11 cellular contexts compared by ENCODE assay signal in the genomic region with DNA sequence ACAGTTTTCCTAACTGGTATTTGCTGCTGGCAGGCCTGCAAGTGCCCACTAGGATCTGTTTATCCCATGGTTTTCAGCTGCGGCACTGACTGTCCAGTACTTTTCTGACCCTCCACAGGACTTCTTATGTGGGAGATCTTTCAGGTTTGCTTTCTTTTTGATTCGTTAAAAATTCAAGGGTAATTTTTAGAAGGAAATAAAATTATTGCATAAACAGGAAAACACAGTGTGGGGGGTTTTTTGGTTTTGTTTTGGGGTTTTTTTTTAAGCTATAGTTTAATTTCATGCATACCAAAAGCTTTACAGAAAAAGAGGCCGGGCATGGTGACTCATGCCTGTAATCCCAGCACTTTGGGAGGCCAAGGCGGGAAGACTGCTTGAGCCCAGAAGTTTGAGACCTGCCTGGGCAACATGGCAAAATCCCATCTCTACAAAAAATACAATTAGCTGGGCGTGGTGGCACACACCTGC. TPM values are rescaled to one million over a fixed set of nuclear protein-coding genes. Genes with fewer than 3 reads are reported as not detected.
DNase-seq lines count a peak whose midpoint lies in the region; ATAC-seq and TF ChIP-seq lines count a peak whose summit lies in the region.
"Had no signal": no experiment of that assay in that cellular context is flagged by ENCODE, and none has a peak within 500 bp of the region (broad histone marks: within the 10 kb centered on the region; RNA-seq: fewer than 3 reads in every experiment).

No MANE protein-coding gene starts in this region.

- no peaks in the 10 kb centered on the region for H3K9me3 ChIP-seq in SJSA1 (replicated peaks)
- no peaks in the 10 kb centered on the region for H3K9me3 ChIP-seq in effector memory CD4-positive, alpha-beta T cell (ENCODE audit: control insufficient read depth, low read length)
- no peaks in the 10 kb centered on the region for H3K9me3 ChIP-seq in upper lobe of right lung
- H3K9me3 ChIP-seq: upper lobe of left lung had no signal

- TF ChIP-seq CTCF in upper lobe of right lung (IDR thresholded peaks at IDR 0.05), result no peak

- H3K27ac Mint-ChIP-seq in activated T-cell treated with anti-CD3 and anti-CD28 coated beads, Interleukin-2, amount 50 U/mL, for 24 hours, result peak overlapping the region; percentile 55
- peak overlapping the region; percentile 86 for H3K27ac Mint-ChIP-seq in stimulated activated naive B cell treated with anti-CD40 and anti-IgM and Interleukin-4, amounts not matched to agents 10 μg/mL and 1 μg/mL and 100 μg/mL, for 72 hours

- no peak for ATAC-seq in stimulated activated naive B cell treated with anti-CD40 and anti-IgM and Interleukin-4, amounts not matched to agents 10 μg/mL and 1 μg/mL and 100 μg/mL, for 72 hours (replicated peaks)
- ATAC-seq in upper lobe of right lung, result no peak

- intact Hi-C loops in upper lobe of right lung (cut with DNase I), result no loop called here

- no peak for DNase-seq in activated T-cell treated with anti-CD3 and anti-CD28 coated beads, Interleukin-2, amount 50 U/mL, for 24 hours
- DNase-seq in activated T-cell treated with anti-CD3 and anti-CD28 coated beads for 4 hours (no peak), SJSA1 (ENCODE audit: low read depth in 1 of 2, low spot score in 2 of 2) (peak; percentile 68 to 80), HT-29 (ENCODE audit: low spot score) (no peak), COR-L47 (lab: John Stamatoyannopoulos, UW) (no peak), upper lobe of right lung (no peak)
- no peak for DNase-seq in effector memory CD4-positive, alpha-beta T cell
- no peak for DNase-seq in stimulated activated naive B cell treated with anti-CD40 and anti-IgM and Interleukin-4, amounts not matched to agents 10 μg/mL and 1 μg/mL and 100 μg/mL, for 72 hours
- DNase-seq: dorsolateral prefrontal cortex, upper lobe of left lung had no signal

- H3K36me3 ChIP-seq in SJSA1 (peaks cover 6% of the 10 kb centered on the region; the same call in 1 of the 2 replicates), upper lobe of right lung (no peaks in the 10 kb centered on the region)
- H3K36me3 ChIP-seq in effector memory CD4-positive, alpha-beta T cell (ENCODE audit: control insufficient read depth, insufficient read depth, low read length), result no peaks in the 10 kb centered on the region
- H3K36me3 ChIP-seq: upper lobe of left lung had no signal

- H3K27me3 ChIP-seq in SJSA1 (replicated peaks), result no peaks in the 10 kb centered on the region
- H3K27me3 ChIP-seq in effector memory CD4-positive, alpha-beta T cell (replicated peaks; ENCODE audit: control insufficient read depth, insufficient read depth, low read length, poor library complexity, severe bottlenecking), result no peaks in the 10 kb centered on the region
- no peaks in the 10 kb centered on the region for H3K27me3 ChIP-seq in upper lobe of right lung
- H3K27me3 ChIP-seq: upper lobe of left lung had no signal

- H3K27ac ChIP-seq in SJSA1 (peak overlapping the region; percentile 69), upper lobe of right lung (no peak overlapping the region)
- peak overlapping the region; percentile 58 for H3K27ac ChIP-seq in effector memory CD4-positive, alpha-beta T cell (ENCODE audit: insufficient read depth, low read length, poor library complexity, severe bottlenecking)
- H3K27ac ChIP-seq: dorsolateral prefrontal cortex, upper lobe of left lung had no signal

- peaks cover 6% of the 10 kb centered on the region for H3K27me3 Mint-ChIP-seq in activated T-cell treated with anti-CD3 and anti-CD28 coated beads, Interleukin-2, amount 50 U/mL, for 24 hours
- H3K27me3 Mint-ChIP-seq in stimulated activated naive B cell treated with anti-CD40 and anti-IgM and Interleukin-4, amounts not matched to agents 10 μg/mL and 1 μg/mL and 100 μg/mL, for 72 hours, result no peaks in the 10 kb centered on the region

- no peaks in the 10 kb centered on the region for H3K9me3 Mint-ChIP-seq in activated T-cell treated with anti-CD3 and anti-CD28 coated beads, Interleukin-2, amount 50 U/mL, for 24 hours
- H3K9me3 Mint-ChIP-seq in stimulated activated naive B cell treated with anti-CD40 and anti-IgM and Interleukin-4, amounts not matched to agents 10 μg/mL and 1 μg/mL and 100 μg/mL, for 72 hours, result no peaks in the 10 kb centered on the region
- H3K9me3 Mint-ChIP-seq: neural crest cell had no signal

- peak overlapping the region; percentile 24 for H3K4me3 Mint-ChIP-seq in activated T-cell treated with anti-CD3 and anti-CD28 coated beads, Interleukin-2, amount 50 U/mL, for 24 hours
- H3K4me3 Mint-ChIP-seq in stimulated activated naive B cell treated with anti-CD40 and anti-IgM and Interleukin-4, amounts not matched to agents 10 μg/mL and 1 μg/mL and 100 μg/mL, for 72 hours, result peak overlapping the region; percentile 47 to 60
- H3K4me3 Mint-ChIP-seq: neural crest cell had no signal

- peaks cover 7% of the 10 kb centered on the region for H3K36me3 Mint-ChIP-seq in activated T-cell treated with anti-CD3 and anti-CD28 coated beads, Interleukin-2, amount 50 U/mL, for 24 hours (ENCODE audit: low read depth)
- H3K36me3 Mint-ChIP-seq in stimulated activated naive B cell treated with anti-CD40 and anti-IgM and Interleukin-4, amounts not matched to agents 10 μg/mL and 1 μg/mL and 100 μg/mL, for 72 hours, result no peaks in the 10 kb centered on the region

- H3K4me3 ChIP-seq in SJSA1 (no peak overlapping the region), upper lobe of right lung (no peak overlapping the region)
- no peak overlapping the region for H3K4me3 ChIP-seq in effector memory CD4-positive, alpha-beta T cell (ENCODE audit: insufficient read depth, low read depth, low read length, poor library complexity, severe bottlenecking)
- H3K4me3 ChIP-seq: dorsolateral prefrontal cortex, upper lobe of left lung had no signal

- H3K4me1 ChIP-seq in SJSA1 (replicated peaks) (peaks cover 60% of the 10 kb centered on the region), upper lobe of right lung (peaks cover 9% of the 10 kb centered on the region)
- H3K4me1 ChIP-seq in effector memory CD4-positive, alpha-beta T cell (ENCODE audit: control insufficient read depth, insufficient read depth, low read length, poor library complexity, severe bottlenecking), result peaks cover 14% of the 10 kb centered on the region

- peaks cover 73% of the 10 kb centered on the region for H3K4me1 Mint-ChIP-seq in activated T-cell treated with anti-CD3 and anti-CD28 coated beads, Interleukin-2, amount 50 U/mL, for 24 hours (ENCODE audit: low read depth)
- peaks cover 39 to 55% of the 10 kb centered on the region in 2 donors for H3K4me1 Mint-ChIP-seq in stimulated activated naive B cell treated with anti-CD40 and anti-IgM and Interleukin-4, amounts not matched to agents 10 μg/mL and 1 μg/mL and 100 μg/mL, for 72 hours

RNA-seq across cellular contexts. Expression of gene NIBAN1, which starts 3.6 kb away (rescaled TPM):
- 45.1 and 51.8 TPM in 2 replicates for total RNA-seq in SJSA1 (2014; rRNA removed; shearing (Covaris generic))
- total RNA-seq in HT-29 (2014; rRNA removed; shearing (Covaris generic)), result 1.2 and 1.9 TPM in 2 replicates
- total RNA-seq in upper lobe of right lung, result 33.3 TPM

Comparison
In these comparisons a context has a peak if more than half of its experiments do, and no peak if none do; other contexts are left out.
1. DNase-seq: peak in SJSA1 (2 of 2); none in activated T-cell treated with anti-CD3 and anti-CD28 coated beads, Interleukin-2, amount 50 U/mL, for 24 hours (single experiment), activated T-cell treated with anti-CD3 and anti-CD28 coated beads for 4 hours (single experiment), effector memory CD4-positive, alpha-beta T cell (0 of 3), stimulated activated naive B cell treated with anti-CD40 and anti-IgM and Interleukin-4, amounts not matched to agents 10 μg/mL and 1 μg/mL and 100 μg/mL, for 72 hours (single experiment), HT-29 (single experiment), COR-L47 (single experiment) and upper lobe of right lung (single experiment).
2. RNA of gene NIBAN1, which starts 3.6 kb away (total RNA-seq): 45.1 to 51.8 TPM in SJSA1 and 33.3 TPM in upper lobe of right lung (single experiment); 1.2 to 1.9 TPM in HT-29; every median in the first group is over 10 times any median in the second.